In the genomic region with DNA sequence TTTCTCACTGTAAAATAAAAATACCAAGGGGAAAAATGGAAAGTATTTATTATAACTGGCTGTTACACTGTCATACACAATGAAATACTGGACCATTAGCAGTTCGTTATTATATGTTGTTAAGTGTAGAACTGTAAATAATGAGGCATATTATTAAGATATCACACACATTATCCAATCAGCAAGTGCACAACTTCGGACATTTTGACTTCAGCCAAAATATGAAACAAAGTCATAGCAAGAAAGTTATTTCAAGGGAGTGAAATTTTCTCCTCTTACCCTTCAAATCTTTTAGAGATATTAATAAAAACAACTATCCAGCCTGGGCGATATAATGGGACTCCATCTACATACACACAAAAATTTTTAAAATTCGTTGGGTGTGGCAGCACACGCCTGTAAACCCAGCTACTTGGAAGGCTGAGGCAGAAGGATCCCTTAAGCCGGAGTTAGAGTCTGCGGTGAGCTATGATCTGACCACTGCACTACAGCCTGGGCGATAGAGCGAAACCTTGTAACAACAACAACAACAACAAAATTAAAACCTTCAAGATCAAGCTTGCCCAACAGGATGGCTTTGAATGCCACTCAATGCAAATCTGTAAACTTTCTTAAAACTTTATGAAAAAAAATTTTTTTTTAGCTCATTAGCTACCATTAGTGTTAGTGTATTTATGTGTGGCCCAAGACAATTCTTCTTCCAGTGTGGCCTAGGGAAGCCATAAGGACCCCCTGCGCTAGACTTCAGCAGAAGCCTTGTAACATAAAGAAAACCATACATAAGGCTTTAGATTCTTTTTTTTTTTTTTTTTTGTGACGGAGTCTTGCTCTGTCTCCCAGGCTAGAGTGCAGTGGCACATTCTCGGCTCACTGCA, we compare ENCODE assay signal across 8 cellular contexts. TPM values are rescaled to one million over a fixed set of nuclear protein-coding genes. Genes with fewer than 3 reads are reported as not detected.
DNase-seq lines count a peak whose midpoint lies in the region; ATAC-seq and TF ChIP-seq lines count a peak whose summit lies in the region.

No MANE protein-coding gene starts in this region.

- H3K4me3 ChIP-seq in DOHH2 (ENCODE audit: low read length): peak overlapping the region; percentile 92
- peak overlapping the region in 2 of 4 donors; percentile 78 to 80 for H3K4me3 ChIP-seq in adrenal gland

- peak overlapping the region; percentile 94 for H3K4me2 ChIP-seq in DOHH2 (ENCODE audit: low read length)

- H3K9me3 Mint-ChIP-seq in IgD-negative memory B cell: no peaks in the 10 kb centered on the region
- H3K9me3 Mint-ChIP-seq in mesothelial cell of epicardium: peaks cover 3% of the 10 kb centered on the region

- intact Hi-C loops in adrenal gland (cut with DNase I): loop anchor here in 1 of 2 donors (5.0 kb wide), 1 partner anchor 40 kb away; a partner anchor contains a TSS

- TF ChIP-seq POLR2A in adrenal gland (IDR thresholded peaks at IDR 0.05): no peak

- peaks cover 36% of the 10 kb centered on the region for H3K4me1 ChIP-seq in DOHH2 (ENCODE audit: control insufficient read depth, low read length)
- peaks cover 0 to 39% of the 10 kb centered on the region in 2 donors for H3K4me1 ChIP-seq in adrenal gland (replicated peaks in 1 of 2)

- H3K9me2 ChIP-seq in DOHH2 (replicated peaks; ENCODE audit: control insufficient read depth, low read length): no peaks in the 10 kb centered on the region

- WGBS in adrenal gland, 4 donors: 74 to 86% (median 80%) methylated on average over 12 of the region's 12 CpGs

- H3K27ac ChIP-seq in DOHH2 (ENCODE audit: low read depth, low read length) (peak overlapping the region; percentile 93), adrenal gland (peak overlapping the region; percentile 84 to 100 (median 97))

- ATAC-seq in HG03135 (IDR thresholded peaks at IDR 0.05; ENCODE audit: unreplicated experiment): no peak
- ATAC-seq in HG03571 (IDR thresholded peaks at IDR 0.05; ENCODE audit: unreplicated experiment): no peak

- peaks cover 4% of the 10 kb centered on the region for H3K36me3 Mint-ChIP-seq in IgD-negative memory B cell
- H3K36me3 Mint-ChIP-seq in mesothelial cell of epicardium: peaks cover 8% of the 10 kb centered on the region

- peak overlapping the region; percentile 96 to 100 (median 99) for H3K27ac Mint-ChIP-seq in IgD-negative memory B cell
- H3K27ac Mint-ChIP-seq in mesothelial cell of epicardium: peak overlapping the region; percentile 99

- H3K27me3 ChIP-seq in DOHH2 (ENCODE audit: control insufficient read depth, low read length) (no peaks in the 10 kb centered on the region), adrenal gland (no peaks in the 10 kb centered on the region)

- peaks cover 29 to 39% (median 37%) of the 10 kb centered on the region in 3 donors for H3K4me1 Mint-ChIP-seq in IgD-negative memory B cell
- peaks cover 44% of the 10 kb centered on the region for H3K4me1 Mint-ChIP-seq in mesothelial cell of epicardium

- H3K27me3 Mint-ChIP-seq in IgD-negative memory B cell (no peaks in the 10 kb centered on the region), mesothelial cell of epicardium (ENCODE audit: low read depth) (no peaks in the 10 kb centered on the region)

- peak overlapping the region; percentile 96 to 98 (median 97) for H3K4me3 Mint-ChIP-seq in IgD-negative memory B cell
- peak overlapping the region; percentile 95 for H3K4me3 Mint-ChIP-seq in mesothelial cell of epicardium

- H3K9me3 ChIP-seq in DOHH2 (ENCODE audit: control insufficient read depth, insufficient read depth, low read length) (no peaks in the 10 kb centered on the region), adrenal gland (replicated peaks in 1 of 3) (no peaks in the 10 kb centered on the region)

- peaks cover 8% of the 10 kb centered on the region for H3F3A ChIP-seq in DOHH2 (ENCODE audit: control insufficient read depth, insufficient read depth)

- no peak for DNase-seq in adrenal gland
- DNase-seq in mesothelial cell of epicardium (ENCODE audit: low spot score in 2 of 2, unreplicated experiment in 2 of 2): no peak
- no peak for DNase-seq in NCI-H510A treated with DMSO at 0.1 percent for 48 hours (lab: John Stamatoyannopoulos, UW)
- no peak for DNase-seq in activated CD4-positive, alpha-beta T cell treated with anti-CD3 and anti-CD28 coated beads for 1 hour

- H4K20me1 ChIP-seq in DOHH2 (ENCODE audit: control insufficient read depth, insufficient read depth, low read depth, low read length): no peaks in the 10 kb centered on the region

- peaks cover 93% of the 10 kb centered on the region for H3K79me2 ChIP-seq in DOHH2 (ENCODE audit: control insufficient read depth, low read length)

- H3K36me3 ChIP-seq in DOHH2 (ENCODE audit: control insufficient read depth, low read length): peaks cover 54% of the 10 kb centered on the region
- no peaks in the 10 kb centered on the region for H3K36me3 ChIP-seq in adrenal gland (replicated peaks in 1 of 2)

- TF ChIP-seq CTCF in DOHH2 (IDR thresholded peaks at IDR 0.05; ENCODE audit: low read depth, low read length, poor library complexity, severe bottlenecking) (no peak), adrenal gland (IDR thresholded peaks at IDR 0.05) (no peak), mesothelial cell of epicardium (IDR thresholded peaks at IDR 0.05; ENCODE audit: unreplicated experiment) (no peak)

RNA-seq across cellular contexts. Expression of a gene that starts 1.3 kb away (rescaled TPM):
- 25.2 TPM for polyA plus RNA-seq in IgD-negative memory B cell
- total RNA-seq in adrenal gland: 10 to 100 TPM; 20.5 to 50.4 (median 34.3) TPM
- polyA plus RNA-seq in adrenal gland: 10 to 100 TPM; 13.5 to 64.6 (median 13.7) TPM
- 21.3 to 22.2 TPM (median 21.4 TPM) in 3 replicates for total RNA-seq in mesothelial cell of epicardium

RNA-seq across cellular contexts. Expression of a gene that starts 40.2 kb away (rescaled TPM):
- polyA plus RNA-seq in IgD-negative memory B cell: 396 TPM
- total RNA-seq in adrenal gland: 100 to 1,000 TPM; 318 to 523 (median 398) TPM
- polyA plus RNA-seq in adrenal gland: 100 to 1,000 TPM; 178 to 709 (median 214) TPM
- total RNA-seq in mesothelial cell of epicardium: 299 to 311 TPM (median 307 TPM) in 3 replicates
